Comparison of ENCODE assay signal across 11 cellular contexts in the genomic region with DNA sequence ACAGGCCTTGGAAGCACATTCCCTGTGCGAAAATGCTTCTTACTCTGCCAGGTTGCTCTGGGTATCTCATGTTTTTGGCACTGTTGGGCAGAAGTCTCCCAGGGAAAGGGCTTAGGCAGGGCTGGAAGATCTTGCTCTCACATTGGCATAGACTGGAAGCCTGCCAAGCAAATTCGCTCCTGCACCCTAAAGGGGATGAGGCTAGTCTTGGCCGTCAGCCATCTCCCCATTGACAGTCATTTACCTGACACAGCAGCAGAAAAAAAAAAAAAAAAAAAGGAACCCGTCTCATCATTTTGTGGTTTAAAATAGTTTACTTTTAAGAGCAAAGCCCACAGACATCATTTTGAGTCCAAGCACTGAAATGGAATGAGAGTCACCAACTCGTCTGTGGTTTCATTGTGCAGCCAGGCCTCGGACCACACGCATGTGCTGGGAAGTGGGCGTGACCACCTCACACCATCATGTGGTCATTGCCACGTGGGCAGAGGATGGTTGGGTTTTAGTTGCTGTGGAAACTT.
A peak's percentile ranks its signal among the peaks of the same experiment; 100 is the strongest.
DNase-seq lines count a peak whose midpoint lies in the region; ATAC-seq lines count a peak whose summit lies in the region.
"Had no signal": no experiment of that assay in that cellular context is flagged by ENCODE, and none has a peak within 500 bp of the region (broad histone marks: within the 10 kb centered on the region; RNA-seq: fewer than 3 reads in every experiment).

No MANE protein-coding gene starts in this region.

- intact Hi-C loops in activated T-helper 2 cell treated with anti-CD3 and anti-CD28 coated beads, Interferon-gamma antibody, Interleukin-2, Interleukin-4, amounts not matched to agents 10 μg/mL and 5 μg/mL and 100 μg/mL, durations not matched to agents 14 hours and 24 hours and 36 hours (cut with micrococcal nuclease): loop anchor here (1.0 to 2.0 kb wide), 3 partner anchors 24 to 248 kb away; no protein-coding TSS in a partner anchor

- peaks cover 14% of the 10 kb centered on the region for H3K4me1 Mint-ChIP-seq in activated T-cell treated with anti-CD3 and anti-CD28 coated beads, Interleukin-2, amount 50 U/mL, for 24 hours (ENCODE audit: low read depth)
- H3K4me1 Mint-ChIP-seq in activated T-helper 2 cell treated with anti-CD3 and anti-CD28 coated beads, Interferon-gamma antibody, Interleukin-2, Interleukin-4, amounts not matched to agents 10 μg/mL and 5 μg/mL and 100 μg/mL, durations not matched to agents 14 hours and 24 hours and 36 hours (ENCODE audit: low read depth): peaks cover 12% of the 10 kb centered on the region
- no peaks in the 10 kb centered on the region for H3K4me1 Mint-ChIP-seq in stimulated activated effector memory CD8-positive, alpha-beta T cell treated with anti-CD3 and anti-CD28 coated beads, Interleukin-12 subunit alpha, Interleukin-12 subunit beta, amount 100 ng/mL, for 72 hours
- H3K4me1 Mint-ChIP-seq: CD8-positive, alpha-beta memory T cell had no signal

- no peaks in the 10 kb centered on the region for H3K36me3 Mint-ChIP-seq in activated T-cell treated with anti-CD3 and anti-CD28 coated beads, Interleukin-2, amount 50 U/mL, for 24 hours (ENCODE audit: low read depth)
- no peaks in the 10 kb centered on the region for H3K36me3 Mint-ChIP-seq in activated T-helper 2 cell treated with anti-CD3 and anti-CD28 coated beads, Interferon-gamma antibody, Interleukin-2, Interleukin-4, amounts not matched to agents 10 μg/mL and 5 μg/mL and 100 μg/mL, durations not matched to agents 14 hours and 24 hours and 36 hours (ENCODE audit: low read depth)
- H3K36me3 Mint-ChIP-seq in stimulated activated effector memory CD8-positive, alpha-beta T cell treated with anti-CD3 and anti-CD28 coated beads, Interleukin-12 subunit alpha, Interleukin-12 subunit beta, amount 100 ng/mL, for 72 hours: no peaks in the 10 kb centered on the region
- H3K36me3 Mint-ChIP-seq: CD8-positive, alpha-beta memory T cell had no signal

- ATAC-seq in stimulated activated effector memory CD8-positive, alpha-beta T cell treated with anti-CD3 and anti-CD28 coated beads, Interleukin-12 subunit alpha, Interleukin-12 subunit beta, amount 100 ng/mL, for 72 hours: peak; percentile 45

- H3K4me3 Mint-ChIP-seq in activated T-cell treated with anti-CD3 and anti-CD28 coated beads, Interleukin-2, amount 50 U/mL, for 24 hours: no peak overlapping the region
- H3K4me3 Mint-ChIP-seq in activated T-helper 2 cell treated with anti-CD3 and anti-CD28 coated beads, Interferon-gamma antibody, Interleukin-2, Interleukin-4, amounts not matched to agents 10 μg/mL and 5 μg/mL and 100 μg/mL, durations not matched to agents 14 hours and 24 hours and 36 hours (ENCODE audit: low read depth): no peak overlapping the region
- H3K4me3 Mint-ChIP-seq in stimulated activated effector memory CD8-positive, alpha-beta T cell treated with anti-CD3 and anti-CD28 coated beads, Interleukin-12 subunit alpha, Interleukin-12 subunit beta, amount 100 ng/mL, for 72 hours: no peak overlapping the region
- H3K4me3 Mint-ChIP-seq: CD8-positive, alpha-beta memory T cell had no signal

- DNase-seq in activated T-cell treated with anti-CD3 and anti-CD28 coated beads, Interleukin-2, amount 50 U/mL, for 24 hours: no peak
- no peak for DNase-seq in activated T-cell treated with anti-CD3 and anti-CD28 coated beads for 4 hours
- peak; percentile 42 for DNase-seq in NCI-H2029 treated with DMSO at 0.1 percent for 48 hours (lab: John Stamatoyannopoulos, UW)
- no peak for DNase-seq in activated T-helper 2 cell treated with anti-CD3 and anti-CD28 coated beads, Interferon-gamma antibody, Interleukin-2, Interleukin-4, amounts not matched to agents 10 μg/mL and 5 μg/mL and 100 μg/mL, durations not matched to agents 14 hours and 24 hours and 36 hours (ENCODE audit: low spot score)
- no peak for DNase-seq in stimulated activated effector memory CD8-positive, alpha-beta T cell treated with anti-CD3 and anti-CD28 coated beads, Interleukin-12 subunit alpha, Interleukin-12 subunit beta, amount 100 ng/mL, for 72 hours (ENCODE audit: low spot score in 2 of 2)
- DNase-seq in mesenteric fat pad (ENCODE audit: low spot score): no peak
- no peak for DNase-seq in activated CD4-positive, CD25-positive, alpha-beta regulatory T cell treated with anti-CD3 and anti-CD28 coated beads, Interleukin-2, amount 50 U/mL, for 72 hours
- DNase-seq in ecto neural progenitor cell (ENCODE audit: low spot score): no peak
- DNase-seq: CD8-positive, alpha-beta memory T cell; central memory CD4-positive, alpha-beta T cell; left ventricle myocardium inferior had no signal

- H3K27me3 Mint-ChIP-seq in activated T-cell treated with anti-CD3 and anti-CD28 coated beads, Interleukin-2, amount 50 U/mL, for 24 hours: peaks cover 14% of the 10 kb centered on the region
- peaks cover 5% of the 10 kb centered on the region for H3K27me3 Mint-ChIP-seq in activated T-helper 2 cell treated with anti-CD3 and anti-CD28 coated beads, Interferon-gamma antibody, Interleukin-2, Interleukin-4, amounts not matched to agents 10 μg/mL and 5 μg/mL and 100 μg/mL, durations not matched to agents 14 hours and 24 hours and 36 hours (ENCODE audit: low read depth)
- H3K27me3 Mint-ChIP-seq: CD8-positive, alpha-beta memory T cell had no signal

- H3K9me3 Mint-ChIP-seq in activated T-cell treated with anti-CD3 and anti-CD28 coated beads, Interleukin-2, amount 50 U/mL, for 24 hours: no peaks in the 10 kb centered on the region
- peaks cover 8% of the 10 kb centered on the region for H3K9me3 Mint-ChIP-seq in activated T-helper 2 cell treated with anti-CD3 and anti-CD28 coated beads, Interferon-gamma antibody, Interleukin-2, Interleukin-4, amounts not matched to agents 10 μg/mL and 5 μg/mL and 100 μg/mL, durations not matched to agents 14 hours and 24 hours and 36 hours
- peaks cover 5% of the 10 kb centered on the region for H3K9me3 Mint-ChIP-seq in stimulated activated effector memory CD8-positive, alpha-beta T cell treated with anti-CD3 and anti-CD28 coated beads, Interleukin-12 subunit alpha, Interleukin-12 subunit beta, amount 100 ng/mL, for 72 hours

- peak overlapping the region; percentile 77 for H3K27ac Mint-ChIP-seq in activated T-cell treated with anti-CD3 and anti-CD28 coated beads, Interleukin-2, amount 50 U/mL, for 24 hours
- H3K27ac Mint-ChIP-seq in activated T-helper 2 cell treated with anti-CD3 and anti-CD28 coated beads, Interferon-gamma antibody, Interleukin-2, Interleukin-4, amounts not matched to agents 10 μg/mL and 5 μg/mL and 100 μg/mL, durations not matched to agents 14 hours and 24 hours and 36 hours: peak overlapping the region; percentile 78
- no peak overlapping the region for H3K27ac Mint-ChIP-seq in stimulated activated effector memory CD8-positive, alpha-beta T cell treated with anti-CD3 and anti-CD28 coated beads, Interleukin-12 subunit alpha, Interleukin-12 subunit beta, amount 100 ng/mL, for 72 hours
- H3K27ac Mint-ChIP-seq: CD8-positive, alpha-beta memory T cell had no signal
